16 cellular contexts compared by ENCODE assay signal in genomic region chr15:90987561-90988141, GRCh38. TPM values are rescaled to one million over a fixed set of nuclear protein-coding genes. Genes with fewer than 3 reads are reported as not detected.
DNase-seq lines count a peak whose midpoint lies in the region; ATAC-seq and TF ChIP-seq lines count a peak whose summit lies in the region.
"Had no signal": no experiment of that assay in that cellular context is flagged by ENCODE, and none has a peak within 500 bp of the region (broad histone marks: within the 10 kb centered on the region; RNA-seq: fewer than 3 reads in every experiment).

No MANE protein-coding gene starts in this region.

- WGBS in sigmoid colon, 2 donors, result 60 to 71% methylated on average over 7 of the region's 7 CpGs

- H3K27ac ChIP-seq in cardiac muscle cell (peak overlapping the region; percentile 59), left ventricle myocardium inferior (replicated peaks) (no peak overlapping the region), OCI-LY3 (ENCODE audit: low read length) (no peak overlapping the region), foreskin keratinocyte (no peak overlapping the region), sigmoid colon (no peak overlapping the region), caudate nucleus (ENCODE audit: low read depth, low read length) (no peak overlapping the region)
- H3K27ac ChIP-seq: pancreas had no signal

- H2AFZ ChIP-seq in OCI-LY3 (ENCODE audit: low read depth, low read length), result no peak overlapping the region

- H3K36me3 ChIP-seq in cardiac muscle cell (peaks cover 7% of the 10 kb centered on the region), left ventricle myocardium inferior (no peaks in the 10 kb centered on the region), OCI-LY3 (replicated peaks; ENCODE audit: low read depth, low read length) (peaks cover 30% of the 10 kb centered on the region), sigmoid colon (no peaks in the 10 kb centered on the region)
- H3K36me3 ChIP-seq: pancreas had no signal

- H3K9me3 ChIP-seq in cardiac muscle cell (ENCODE audit: low read depth) (no peaks in the 10 kb centered on the region), left ventricle myocardium inferior (replicated peaks) (no peaks in the 10 kb centered on the region), OCI-LY3 (ENCODE audit: insufficient read depth, low read length) (no peaks in the 10 kb centered on the region), sigmoid colon (no peaks in the 10 kb centered on the region)
- H3K9me3 ChIP-seq: heart right ventricle, pancreas had no signal

- no peak for TF ChIP-seq EP300 in sigmoid colon (IDR thresholded peaks at IDR 0.05)

- TF ChIP-seq POLR2A in sigmoid colon (IDR thresholded peaks at IDR 0.05), result no peak

- H3K27me3 ChIP-seq in cardiac muscle cell (no peaks in the 10 kb centered on the region), left ventricle myocardium inferior (ENCODE audit: low read depth) (no peaks in the 10 kb centered on the region), OCI-LY3 (ENCODE audit: low read depth, low read length) (no peaks in the 10 kb centered on the region), foreskin keratinocyte (no peaks in the 10 kb centered on the region), sigmoid colon (no peaks in the 10 kb centered on the region)
- H3K27me3 ChIP-seq: heart right ventricle, pancreas had no signal

- H4K20me1 ChIP-seq in OCI-LY3 (ENCODE audit: insufficient read depth, low read length), result peaks cover 65% of the 10 kb centered on the region

- H3K4me3 ChIP-seq in cardiac muscle cell (no peak overlapping the region), left ventricle myocardium inferior (no peak overlapping the region), OCI-LY3 (ENCODE audit: low read length) (no peak overlapping the region), sigmoid colon (no peak overlapping the region)
- H3K4me3 ChIP-seq: heart right ventricle, lung, pancreas had no signal

- intact Hi-C loops in left ventricle myocardium inferior (cut with micrococcal nuclease) (no loop called here), sigmoid colon (cut with DNase I) (no loop called here)

- TF ChIP-seq CTCF in cardiac muscle cell (IDR thresholded peaks at IDR 0.05; ENCODE audit: low read depth, low read length) (no peak), left ventricle myocardium inferior (IDR thresholded peaks at IDR 0.05; ENCODE audit: borderline replicate concordance) (no peak), OCI-LY3 (IDR thresholded peaks at IDR 0.05; ENCODE audit: low read depth, low read length) (no peak), foreskin keratinocyte (conservative IDR thresholded peaks at IDR 0.05) (no peak), sigmoid colon (IDR thresholded peaks at IDR 0.05) (no peak)

- H3K79me2 ChIP-seq in OCI-LY3 (ENCODE audit: low read length), result peaks cover 97% of the 10 kb centered on the region

- no peak overlapping the region for H3K9ac ChIP-seq in OCI-LY3 (ENCODE audit: low read length)

- ATAC-seq in foreskin keratinocyte, result peak; percentile 26
- no peak for ATAC-seq in HG02840 (IDR thresholded peaks at IDR 0.05; ENCODE audit: low FRiP score, unreplicated experiment)
- no peak for ATAC-seq in GM21825 (IDR thresholded peaks at IDR 0.05; ENCODE audit: unreplicated experiment)
- ATAC-seq: activated T-cell treated with anti-CD3 and anti-CD28 coated beads, Interleukin-2, amount 50 U/mL, for 72 hours had no signal

- peak overlapping the region; percentile 72 for H3K4me2 ChIP-seq in OCI-LY3 (ENCODE audit: low read length)

- DNase-seq in cardiac muscle cell (ENCODE audit: low read depth in 1 of 2, low spot score in 1 of 2), result no peak
- no peak for DNase-seq in left ventricle myocardium inferior
- no peak for DNase-seq in foreskin keratinocyte
- DNase-seq in sigmoid colon, result no peak
- DNase-seq in caudate nucleus (lab: John Stamatoyannopoulos, UW), result no peak
- DNase-seq: activated B cell treated with CpG ODN at 0.5 μM for 24 hours; activated T-cell treated with anti-CD3 and anti-CD28 coated beads, Interleukin-2, amount 50 U/mL, for 72 hours; heart right ventricle; NCI-H446; pancreas; Right ventricle myocardium superior; stimulated activated CD4-positive, alpha-beta T cell treated with anti-CD3 and anti-CD28 coated beads, Interleukin-1b, Interleukin-23, amount 100 ng/mL, for 48 hours had no signal

- H3K4me1 ChIP-seq in cardiac muscle cell (ENCODE audit: low read depth) (peaks cover 15% of the 10 kb centered on the region), left ventricle myocardium inferior (no peaks in the 10 kb centered on the region), OCI-LY3 (ENCODE audit: low read length) (peaks cover 64% of the 10 kb centered on the region), foreskin keratinocyte (peaks cover 24% of the 10 kb centered on the region), sigmoid colon (no peaks in the 10 kb centered on the region)
- H3K4me1 ChIP-seq: pancreas had no signal

RNA-seq across cellular contexts. Expression of gene PRC1, which starts 6.7 kb away (rescaled TPM):
- total RNA-seq in cardiac muscle cell, result 25.5 and 209 TPM in 2 replicates
- polyA plus RNA-seq in cardiac muscle cell, result 20.1 and 131 TPM in 2 replicates
- 3.4 TPM for total RNA-seq in left ventricle myocardium inferior
- 136 and 183 TPM in 2 replicates for total RNA-seq in foreskin keratinocyte
- 112 and 147 TPM in 2 replicates for polyA plus RNA-seq in foreskin keratinocyte
- 10 to 100 TPM in 1 of 4 donors, 1 to 10 TPM in 3; 1.8 to 13.8 (median 6.4) TPM for total RNA-seq in sigmoid colon
- polyA plus RNA-seq in sigmoid colon, result 10 to 100 TPM in 2 of 3 donors, 1 to 10 TPM in 1; 4.8 to 44.2 (median 12.3) TPM

RNA-seq across cellular contexts. Expression of gene RCCD1, which starts 33.0 kb away (rescaled TPM):
- total RNA-seq in cardiac muscle cell (18.6 and 43.0 TPM in 2 replicates), left ventricle myocardium inferior (10.9 TPM), foreskin keratinocyte (14.4 and 16.5 TPM in 2 replicates), sigmoid colon (1 to 10 TPM; 5.2 to 8.0 (median 6.7) TPM)
- polyA plus RNA-seq in cardiac muscle cell (32.8 and 50.6 TPM in 2 replicates), foreskin keratinocyte (15.3 and 18.2 TPM in 2 replicates), sigmoid colon (10 to 100 TPM in 1 of 3 donors, 1 to 10 TPM in 2; 4.2 to 11.8 (median 6.7) TPM)

RNA-seq across cellular contexts. Expression of gene VPS33B, which starts 34.7 kb away (rescaled TPM):
- total RNA-seq in cardiac muscle cell, result 5.2 and 18.7 TPM in 2 replicates
- polyA plus RNA-seq in cardiac muscle cell, result 13.3 and 17.2 TPM in 2 replicates
- total RNA-seq in left ventricle myocardium inferior, result 4.8 TPM
- 15.3 and 15.8 TPM in 2 replicates for total RNA-seq in foreskin keratinocyte
- 14.8 and 19.0 TPM in 2 replicates for polyA plus RNA-seq in foreskin keratinocyte
- 1 to 10 TPM; 6.6 to 9.3 (median 7.6) TPM for total RNA-seq in sigmoid colon
- 10 to 100 TPM in 2 of 3 donors, 1 to 10 TPM in 1; 7.4 to 13.4 (median 13.2) TPM for polyA plus RNA-seq in sigmoid colon

RNA-seq across cellular contexts. Expression of gene UNC45A, which starts 52.6 kb away (rescaled TPM):
- total RNA-seq in cardiac muscle cell (61.8 and 68.2 TPM in 2 replicates), left ventricle myocardium inferior (21.9 TPM), foreskin keratinocyte (59.0 and 59.7 TPM in 2 replicates), sigmoid colon (10 to 100 TPM; 36.0 to 63.5 (median 60.2) TPM)
- polyA plus RNA-seq in cardiac muscle cell (52.5 and 61.1 TPM in 2 replicates), foreskin keratinocyte (46.5 and 52.5 TPM in 2 replicates), sigmoid colon (10 to 100 TPM; 28.8 to 50.4 (median 31.4) TPM)

RNA-seq across cellular contexts. Expression of gene HDDC3, which starts 55.3 kb away (rescaled TPM):
- total RNA-seq in cardiac muscle cell, result 31.2 and 32.5 TPM in 2 replicates
- 22.5 and 24.9 TPM in 2 replicates for polyA plus RNA-seq in cardiac muscle cell
- 12.7 TPM for total RNA-seq in left ventricle myocardium inferior
- total RNA-seq in foreskin keratinocyte, result 15.7 and 16.1 TPM in 2 replicates
- polyA plus RNA-seq in foreskin keratinocyte, result 23.7 and 25.1 TPM in 2 replicates
- 10 to 100 TPM in 1 of 4 donors, 1 to 10 TPM in 3; 5.2 to 10.7 (median 7.0) TPM for total RNA-seq in sigmoid colon
- 10 to 100 TPM; 19.1 to 27.0 (median 24.0) TPM for polyA plus RNA-seq in sigmoid colon
